1 cellular context compared by ENCODE assay signal in the genomic region with DNA sequence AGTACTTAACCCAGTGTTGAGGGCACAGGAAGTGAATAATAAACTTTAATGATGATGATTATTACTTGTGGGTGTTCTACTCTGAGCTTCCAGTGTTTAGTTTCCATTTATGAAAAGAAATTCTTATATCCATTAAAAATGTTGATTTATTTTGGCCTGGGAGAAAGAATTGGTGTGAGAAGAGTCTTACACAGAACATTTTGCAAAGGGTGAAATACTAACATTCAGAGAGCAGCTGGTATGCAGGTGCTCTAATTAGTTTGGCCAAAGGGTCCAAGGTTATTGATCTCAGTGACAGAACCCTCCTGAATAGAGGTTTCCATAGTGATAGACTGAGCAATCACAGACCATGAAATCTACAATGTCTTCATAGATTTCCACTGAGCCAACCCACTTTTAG.
TF ChIP-seq lines count a peak whose summit lies in the region.

No MANE protein-coding gene starts in this region.

TF ChIP-seq in HepG2, 621 proteins besides CTCF, POLR2A, EP300 and RAD21 (continued from another document and continues in another):
- TF ChIP-seq RELA (CRISPR knock-in tag; IDR thresholded peaks at IDR 0.05) (no peak), FOXK1 (CRISPR knock-in tag; IDR thresholded peaks at IDR 0.05; ENCODE audit: borderline replicate concordance, low read depth) (peak; percentile 26; the same call in 1 of the 2 replicates), MEF2D (CRISPR knock-in tag; IDR thresholded peaks at IDR 0.05) (no peak), RBM22 (optimal IDR thresholded peaks at IDR 0.05; ENCODE audit: low read length) (no peak), ZNF382 (CRISPR knock-in tag; IDR thresholded peaks at IDR 0.05; ENCODE audit: borderline replicate concordance) (no peak), ZNF577 (CRISPR knock-in tag; IDR thresholded peaks at IDR 0.05; ENCODE audit: borderline replicate concordance, low read depth) (no peak), SOX6 (IDR thresholded peaks at IDR 0.05) (no peak), SOX6 (CRISPR knock-in tag; IDR thresholded peaks at IDR 0.05) (peak; percentile 63; the same call in 1 of the 2 replicates), GFI1 (CRISPR knock-in tag; IDR thresholded peaks at IDR 0.05; ENCODE audit: borderline replicate concordance) (no peak), TSC22D2 (CRISPR knock-in tag; IDR thresholded peaks at IDR 0.05; ENCODE audit: borderline replicate concordance) (no peak), NFIB (CRISPR knock-in tag; IDR thresholded peaks at IDR 0.05; ENCODE audit: borderline replicate concordance) (no peak), SOX5 (CRISPR knock-in tag; IDR thresholded peaks at IDR 0.05; ENCODE audit: borderline replicate concordance) (0 out of 2 replicates have a peak, but pooled peaks have one; percentile 19), RFX1 (IDR thresholded peaks at IDR 0.05) (peak; percentile 68; the same call in 1 of the 2 replicates), SNRNP70 (IDR thresholded peaks at IDR 0.05; ENCODE audit: low read depth, low read length) (no peak), TMF1 (CRISPR knock-in tag; IDR thresholded peaks at IDR 0.05; ENCODE audit: low read depth) (no peak), ZSCAN21 (CRISPR knock-in tag; IDR thresholded peaks at IDR 0.05; ENCODE audit: borderline replicate concordance) (no peak), ETV6 (CRISPR knock-in tag; conservative IDR thresholded peaks at IDR 0.05) (no peak), NFE2L1 (CRISPR knock-in tag; IDR thresholded peaks at IDR 0.05; ENCODE audit: borderline replicate concordance) (no peak), EHMT2 (IDR thresholded peaks at IDR 0.05; ENCODE audit: borderline replicate concordance, low read depth, low read length) (peak; percentile 40; the same call in 1 of the 2 replicates), TBX3 (IDR thresholded peaks at IDR 0.05; ENCODE audit: borderline replicate concordance) (peak; percentile 37; the same call in 1 of the 2 replicates), ZNF143 (CRISPR knock-in tag; IDR thresholded peaks at IDR 0.05) (no peak), SALL1 (CRISPR knock-in tag; IDR thresholded peaks at IDR 0.05) (no peak; the same call in 1 of the 2 replicates), ZNF430 (CRISPR knock-in tag; IDR thresholded peaks at IDR 0.05) (no peak), ASH2L (IDR thresholded peaks at IDR 0.05; ENCODE audit: insufficient read length, low read depth, low read length) (peak; percentile 70), SMYD3 (CRISPR knock-in tag; IDR thresholded peaks at IDR 0.05) (no peak), THAP11 (CRISPR knock-in tag; IDR thresholded peaks at IDR 0.05) (0 out of 2 replicates have a peak, but pooled peaks have one; percentile 37), NFIC (IDR thresholded peaks at IDR 0.05; ENCODE audit: low read length) (no peak), ZNF224 (CRISPR knock-in tag; IDR thresholded peaks at IDR 0.05) (no peak), ZFP36 (IDR thresholded peaks at IDR 0.05; ENCODE audit: borderline replicate concordance, low read depth, low read length, partially characterized antibody) (no peak), JARID2 (CRISPR knock-in tag; IDR thresholded peaks at IDR 0.05; ENCODE audit: insufficient replicate concordance) (no peak), PTBP1 (IDR thresholded peaks at IDR 0.05; ENCODE audit: low read depth, low read length, poor library complexity, severe bottlenecking) (no peak), RXRB (CRISPR knock-in tag; IDR thresholded peaks at IDR 0.05; ENCODE audit: borderline replicate concordance) (peak; percentile 24; the same call in 1 of the 2 replicates), SRSF4 (IDR thresholded peaks at IDR 0.05; ENCODE audit: low read depth, low read length, poor library complexity, severe bottlenecking) (no peak), KDM6A (CRISPR knock-in tag; IDR thresholded peaks at IDR 0.05; ENCODE audit: low read depth) (peak; percentile 49; the same call in 1 of the 2 replicates), PRPF4 (IDR thresholded peaks at IDR 0.05; ENCODE audit: low read depth, low read length, poor library complexity, severe bottlenecking) (no peak), ZZZ3 (CRISPR knock-in tag; IDR thresholded peaks at IDR 0.05; ENCODE audit: borderline replicate concordance) (no peak), DMAP1 (CRISPR knock-in tag; IDR thresholded peaks at IDR 0.05) (0 out of 2 replicates have a peak, but pooled peaks have one; percentile 4)
- TF ChIP-seq, protein P1, sequence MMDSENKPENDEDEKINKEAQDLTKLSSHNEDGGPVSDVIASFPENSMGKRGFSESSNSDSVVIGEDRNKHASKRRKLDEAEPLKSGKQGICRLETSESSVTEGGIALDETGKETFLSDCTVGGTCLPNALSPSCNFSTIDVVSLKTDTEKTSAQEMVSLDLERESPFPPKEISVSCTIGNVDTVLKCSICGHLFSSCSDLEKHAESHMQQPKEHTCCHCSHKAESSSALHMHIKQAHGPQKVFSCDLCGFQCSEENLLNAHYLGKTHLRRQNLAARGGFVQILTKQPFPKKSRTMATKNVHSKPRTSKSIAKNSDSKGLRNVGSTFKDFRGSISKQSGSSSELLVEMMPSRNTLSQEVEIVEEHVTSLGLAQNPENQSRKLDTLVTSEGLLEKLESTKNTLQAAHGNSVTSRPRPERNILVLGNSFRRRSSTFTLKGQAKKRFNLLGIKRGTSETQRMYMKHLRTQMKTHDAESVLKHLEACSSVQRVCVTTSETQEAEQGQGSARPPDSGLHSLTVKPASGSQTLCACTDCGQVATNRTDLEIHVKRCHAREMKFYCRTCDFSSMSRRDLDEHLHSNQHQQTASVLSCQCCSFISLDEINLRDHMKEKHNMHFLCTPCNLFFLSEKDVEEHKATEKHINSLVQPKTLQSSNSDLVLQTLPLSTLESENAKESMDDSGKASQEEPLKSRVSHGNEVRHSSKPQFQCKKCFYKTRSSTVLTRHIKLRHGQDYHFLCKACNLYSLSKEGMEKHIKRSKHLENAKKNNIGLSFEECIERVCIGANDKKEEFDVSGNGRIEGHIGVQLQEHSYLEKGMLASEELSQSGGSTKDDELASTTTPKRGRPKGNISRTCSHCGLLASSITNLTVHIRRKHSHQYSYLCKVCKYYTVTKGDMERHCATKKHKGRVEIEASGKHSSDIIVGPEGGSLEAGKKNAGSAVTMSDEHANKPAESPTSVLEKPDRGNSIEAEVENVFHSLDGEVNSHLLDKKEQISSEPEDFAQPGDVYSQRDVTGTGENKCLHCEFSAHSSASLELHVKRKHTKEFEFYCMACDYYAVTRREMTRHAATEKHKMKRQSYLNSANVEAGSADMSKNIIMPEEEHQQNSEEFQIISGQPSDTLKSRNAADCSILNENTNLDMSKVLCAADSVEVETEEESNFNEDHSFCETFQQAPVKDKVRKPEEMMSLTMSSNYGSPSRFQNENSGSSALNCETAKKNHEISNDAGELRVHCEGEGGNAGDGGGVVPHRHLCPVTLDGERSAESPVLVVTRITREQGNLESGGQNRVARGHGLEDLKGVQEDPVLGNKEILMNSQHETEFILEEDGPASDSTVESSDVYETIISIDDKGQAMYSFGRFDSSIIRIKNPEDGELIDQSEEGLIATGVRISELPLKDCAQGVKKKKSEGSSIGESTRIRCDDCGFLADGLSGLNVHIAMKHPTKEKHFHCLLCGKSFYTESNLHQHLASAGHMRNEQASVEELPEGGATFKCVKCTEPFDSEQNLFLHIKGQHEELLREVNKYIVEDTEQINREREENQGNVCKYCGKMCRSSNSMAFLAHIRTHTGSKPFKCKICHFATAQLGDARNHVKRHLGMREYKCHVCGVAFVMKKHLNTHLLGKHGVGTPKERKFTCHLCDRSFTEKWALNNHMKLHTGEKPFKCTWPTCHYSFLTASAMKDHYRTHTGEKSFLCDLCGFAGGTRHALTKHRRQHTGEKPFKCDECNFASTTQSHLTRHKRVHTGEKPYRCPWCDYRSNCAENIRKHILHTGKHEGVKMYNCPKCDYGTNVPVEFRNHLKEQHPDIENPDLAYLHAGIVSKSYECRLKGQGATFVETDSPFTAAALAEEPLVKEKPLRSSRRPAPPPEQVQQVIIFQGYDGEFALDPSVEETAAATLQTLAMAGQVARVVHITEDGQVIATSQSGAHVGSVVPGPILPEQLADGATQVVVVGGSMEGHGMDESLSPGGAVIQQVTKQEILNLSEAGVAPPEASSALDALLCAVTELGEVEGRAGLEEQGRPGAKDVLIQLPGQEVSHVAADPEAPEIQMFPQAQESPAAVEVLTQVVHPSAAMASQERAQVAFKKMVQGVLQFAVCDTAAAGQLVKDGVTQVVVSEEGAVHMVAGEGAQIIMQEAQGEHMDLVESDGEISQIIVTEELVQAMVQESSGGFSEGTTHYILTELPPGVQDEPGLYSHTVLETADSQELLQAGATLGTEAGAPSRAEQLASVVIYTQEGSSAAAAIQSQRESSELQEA (CRISPR knock-in tag; IDR thresholded peaks at IDR 0.05; ENCODE audit: not compliant biosample characterization), result no peak
- TF ChIP-seq, protein P2, sequence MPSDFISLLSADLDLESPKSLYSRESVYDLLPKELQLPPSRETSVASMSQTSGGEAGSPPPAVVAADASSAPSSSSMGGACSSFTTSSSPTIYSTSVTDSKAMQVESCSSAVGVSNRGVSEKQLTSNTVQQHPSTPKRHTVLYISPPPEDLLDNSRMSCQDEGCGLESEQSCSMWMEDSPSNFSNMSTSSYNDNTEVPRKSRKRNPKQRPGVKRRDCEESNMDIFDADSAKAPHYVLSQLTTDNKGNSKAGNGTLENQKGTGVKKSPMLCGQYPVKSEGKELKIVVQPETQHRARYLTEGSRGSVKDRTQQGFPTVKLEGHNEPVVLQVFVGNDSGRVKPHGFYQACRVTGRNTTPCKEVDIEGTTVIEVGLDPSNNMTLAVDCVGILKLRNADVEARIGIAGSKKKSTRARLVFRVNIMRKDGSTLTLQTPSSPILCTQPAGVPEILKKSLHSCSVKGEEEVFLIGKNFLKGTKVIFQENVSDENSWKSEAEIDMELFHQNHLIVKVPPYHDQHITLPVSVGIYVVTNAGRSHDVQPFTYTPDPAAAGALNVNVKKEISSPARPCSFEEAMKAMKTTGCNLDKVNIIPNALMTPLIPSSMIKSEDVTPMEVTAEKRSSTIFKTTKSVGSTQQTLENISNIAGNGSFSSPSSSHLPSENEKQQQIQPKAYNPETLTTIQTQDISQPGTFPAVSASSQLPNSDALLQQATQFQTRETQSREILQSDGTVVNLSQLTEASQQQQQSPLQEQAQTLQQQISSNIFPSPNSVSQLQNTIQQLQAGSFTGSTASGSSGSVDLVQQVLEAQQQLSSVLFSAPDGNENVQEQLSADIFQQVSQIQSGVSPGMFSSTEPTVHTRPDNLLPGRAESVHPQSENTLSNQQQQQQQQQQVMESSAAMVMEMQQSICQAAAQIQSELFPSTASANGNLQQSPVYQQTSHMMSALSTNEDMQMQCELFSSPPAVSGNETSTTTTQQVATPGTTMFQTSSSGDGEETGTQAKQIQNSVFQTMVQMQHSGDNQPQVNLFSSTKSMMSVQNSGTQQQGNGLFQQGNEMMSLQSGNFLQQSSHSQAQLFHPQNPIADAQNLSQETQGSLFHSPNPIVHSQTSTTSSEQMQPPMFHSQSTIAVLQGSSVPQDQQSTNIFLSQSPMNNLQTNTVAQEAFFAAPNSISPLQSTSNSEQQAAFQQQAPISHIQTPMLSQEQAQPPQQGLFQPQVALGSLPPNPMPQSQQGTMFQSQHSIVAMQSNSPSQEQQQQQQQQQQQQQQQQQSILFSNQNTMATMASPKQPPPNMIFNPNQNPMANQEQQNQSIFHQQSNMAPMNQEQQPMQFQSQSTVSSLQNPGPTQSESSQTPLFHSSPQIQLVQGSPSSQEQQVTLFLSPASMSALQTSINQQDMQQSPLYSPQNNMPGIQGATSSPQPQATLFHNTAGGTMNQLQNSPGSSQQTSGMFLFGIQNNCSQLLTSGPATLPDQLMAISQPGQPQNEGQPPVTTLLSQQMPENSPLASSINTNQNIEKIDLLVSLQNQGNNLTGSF (CRISPR knock-in tag; IDR thresholded peaks at IDR 0.05), result no peak
- TF ChIP-seq, protein P3, sequence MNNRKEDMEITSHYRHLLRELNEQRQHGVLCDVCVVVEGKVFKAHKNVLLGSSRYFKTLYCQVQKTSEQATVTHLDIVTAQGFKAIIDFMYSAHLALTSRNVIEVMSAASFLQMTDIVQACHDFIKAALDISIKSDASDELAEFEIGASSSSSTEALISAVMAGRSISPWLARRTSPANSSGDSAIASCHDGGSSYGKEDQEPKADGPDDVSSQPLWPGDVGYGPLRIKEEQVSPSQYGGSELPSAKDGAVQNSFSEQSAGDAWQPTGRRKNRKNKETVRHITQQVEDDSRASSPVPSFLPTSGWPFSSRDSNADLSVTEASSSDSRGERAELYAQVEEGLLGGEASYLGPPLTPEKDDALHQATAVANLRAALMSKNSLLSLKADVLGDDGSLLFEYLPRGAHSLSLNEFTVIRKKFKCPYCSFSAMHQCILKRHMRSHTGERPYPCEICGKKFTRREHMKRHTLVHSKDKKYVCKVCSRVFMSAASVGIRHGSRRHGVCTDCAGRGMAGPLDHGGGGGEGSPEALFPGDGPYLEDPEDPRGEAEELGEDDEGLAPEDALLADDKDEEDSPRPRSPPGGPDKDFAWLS (CRISPR knock-in tag; IDR thresholded peaks at IDR 0.05; ENCODE audit: borderline replicate concordance), result no peak
- TF ChIP-seq, protein P4, sequence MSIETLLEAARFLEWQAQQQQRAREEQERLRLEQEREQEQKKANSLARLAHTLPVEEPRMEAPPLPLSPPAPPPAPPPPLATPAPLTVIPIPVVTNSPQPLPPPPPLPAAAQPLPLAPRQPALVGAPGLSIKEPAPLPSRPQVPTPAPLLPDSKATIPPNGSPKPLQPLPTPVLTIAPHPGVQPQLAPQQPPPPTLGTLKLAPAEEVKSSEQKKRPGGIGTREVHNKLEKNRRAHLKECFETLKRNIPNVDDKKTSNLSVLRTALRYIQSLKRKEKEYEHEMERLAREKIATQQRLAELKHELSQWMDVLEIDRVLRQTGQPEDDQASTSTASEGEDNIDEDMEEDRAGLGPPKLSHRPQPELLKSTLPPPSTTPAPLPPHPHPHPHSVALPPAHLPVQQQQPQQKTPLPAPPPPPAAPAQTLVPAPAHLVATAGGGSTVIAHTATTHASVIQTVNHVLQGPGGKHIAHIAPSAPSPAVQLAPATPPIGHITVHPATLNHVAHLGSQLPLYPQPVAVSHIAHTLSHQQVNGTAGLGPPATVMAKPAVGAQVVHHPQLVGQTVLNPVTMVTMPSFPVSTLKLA (IDR thresholded peaks at IDR 0.05), result no peak
- TF ChIP-seq, protein P5, sequence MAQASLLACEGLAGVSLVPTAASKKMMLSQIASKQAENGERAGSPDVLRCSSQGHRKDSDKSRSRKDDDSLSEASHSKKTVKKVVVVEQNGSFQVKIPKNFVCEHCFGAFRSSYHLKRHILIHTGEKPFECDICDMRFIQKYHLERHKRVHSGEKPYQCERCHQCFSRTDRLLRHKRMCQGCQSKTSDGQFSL (CRISPR knock-in tag; IDR thresholded peaks at IDR 0.05), result no peak
- TF ChIP-seq, protein P6, sequence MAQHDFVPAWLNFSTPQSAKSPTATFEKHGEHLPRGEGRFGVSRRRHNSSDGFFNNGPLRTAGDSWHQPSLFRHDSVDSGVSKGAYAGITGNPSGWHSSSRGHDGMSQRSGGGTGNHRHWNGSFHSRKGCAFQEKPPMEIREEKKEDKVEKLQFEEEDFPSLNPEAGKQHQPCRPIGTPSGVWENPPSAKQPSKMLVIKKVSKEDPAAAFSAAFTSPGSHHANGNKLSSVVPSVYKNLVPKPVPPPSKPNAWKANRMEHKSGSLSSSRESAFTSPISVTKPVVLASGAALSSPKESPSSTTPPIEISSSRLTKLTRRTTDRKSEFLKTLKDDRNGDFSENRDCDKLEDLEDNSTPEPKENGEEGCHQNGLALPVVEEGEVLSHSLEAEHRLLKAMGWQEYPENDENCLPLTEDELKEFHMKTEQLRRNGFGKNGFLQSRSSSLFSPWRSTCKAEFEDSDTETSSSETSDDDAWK (CRISPR knock-in tag; IDR thresholded peaks at IDR 0.05), result no peak
- TF ChIP-seq, protein P7, sequence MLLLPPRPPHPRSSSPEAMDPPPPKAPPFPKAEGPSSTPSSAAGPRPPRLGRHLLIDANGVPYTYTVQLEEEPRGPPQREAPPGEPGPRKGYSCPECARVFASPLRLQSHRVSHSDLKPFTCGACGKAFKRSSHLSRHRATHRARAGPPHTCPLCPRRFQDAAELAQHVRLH (CRISPR knock-in tag; IDR thresholded peaks at IDR 0.05; ENCODE audit: borderline replicate concordance, low read depth), result no peak
